In the genomic region with DNA sequence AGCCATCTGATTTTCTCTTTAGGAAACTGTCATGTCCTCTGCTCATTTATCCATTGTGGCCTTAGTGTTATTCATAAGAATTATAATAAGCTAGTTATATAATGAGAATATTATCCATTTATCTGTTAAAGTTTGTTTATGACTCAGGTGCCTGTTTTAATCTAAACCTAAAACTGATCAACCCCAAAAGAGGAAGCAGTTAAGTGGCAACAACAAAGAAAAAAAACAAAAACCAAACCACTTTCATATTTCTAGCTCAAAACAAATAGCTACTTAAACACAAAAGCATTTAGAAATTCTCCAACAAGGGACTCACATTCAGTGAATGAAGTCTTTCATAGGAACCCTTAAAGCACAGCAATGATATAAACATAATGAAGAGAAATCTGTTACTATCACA, we compare ENCODE assay signal across 29 cellular contexts.
"Had no signal": no experiment of that assay in that cellular context is flagged by ENCODE, and none has a peak within 500 bp of the region (broad histone marks: within the 10 kb centered on the region; RNA-seq: fewer than 3 reads in every experiment).

No MANE protein-coding gene starts in this region.

- H3K36me3 Mint-ChIP-seq: naive B cell; natural killer cell treated with Interleukin-12 subunit alpha and Interleukin-12 subunit beta and Interleukin-15 and Interleukin-18, amount 100 ng/mL, for 72 hours; neural progenitor cell had no signal

- H3K4me3 ChIP-seq: dorsolateral prefrontal cortex, gastroesophageal sphincter, heart right ventricle, lower lobe of right lung, mucosa of descending colon, neural progenitor cell, right lobe of liver, suprapubic skin, transverse colon, upper lobe of right lung, uterus had no signal

- H3K4me2 ChIP-seq: neural progenitor cell had no signal

- H3K79me2 ChIP-seq: parathyroid adenoma had no signal

- H3K27ac ChIP-seq: gastroesophageal sphincter, heart right ventricle, lower lobe of right lung, neural progenitor cell, parathyroid adenoma, right lobe of liver, suprapubic skin, transverse colon, upper lobe of right lung, uterus had no signal

- H3K27ac Mint-ChIP-seq: naive B cell; natural killer cell treated with Interleukin-12 subunit alpha and Interleukin-12 subunit beta and Interleukin-15 and Interleukin-18, amount 100 ng/mL, for 72 hours; neural progenitor cell; progenitor cell of endocrine pancreas; stimulated activated naive CD8-positive, alpha-beta T cell treated with anti-CD3 and anti-CD28 coated beads, Interleukin-15, amount 100 ng/mL, for 72 hours had no signal

- H3K27me3 ChIP-seq: dorsolateral prefrontal cortex, gastroesophageal sphincter, heart right ventricle, neural progenitor cell, right lobe of liver, suprapubic skin, transverse colon, upper lobe of right lung, uterus had no signal

- H3K4me1 ChIP-seq: gastroesophageal sphincter, lower lobe of right lung, neural progenitor cell, transverse colon, upper lobe of right lung, uterus had no signal

- ATAC-seq: gastroesophageal sphincter; heart right ventricle; lower lobe of right lung; mucosa of descending colon; natural killer cell treated with Interleukin-12 subunit alpha and Interleukin-12 subunit beta and Interleukin-15 and Interleukin-18, amount 100 ng/mL, for 72 hours; stimulated activated naive CD8-positive, alpha-beta T cell treated with anti-CD3 and anti-CD28 coated beads, Interleukin-15, amount 100 ng/mL, for 72 hours; upper lobe of right lung had no signal

- H3K4me1 Mint-ChIP-seq: naive B cell; neural progenitor cell; stimulated activated naive CD8-positive, alpha-beta T cell treated with anti-CD3 and anti-CD28 coated beads, Interleukin-15, amount 100 ng/mL, for 72 hours had no signal

- H3K36me3 ChIP-seq: gastroesophageal sphincter, heart right ventricle, lower lobe of right lung, neural progenitor cell, right lobe of liver, suprapubic skin, transverse colon, upper lobe of right lung, uterus had no signal

- H3K4me3 Mint-ChIP-seq: naive B cell; natural killer cell treated with Interleukin-12 subunit alpha and Interleukin-12 subunit beta and Interleukin-15 and Interleukin-18, amount 100 ng/mL, for 72 hours; neural progenitor cell; stimulated activated naive CD8-positive, alpha-beta T cell treated with anti-CD3 and anti-CD28 coated beads, Interleukin-15, amount 100 ng/mL, for 72 hours had no signal

- H3K9ac ChIP-seq: neural progenitor cell, parathyroid adenoma had no signal

- H3K9me3 ChIP-seq: gastroesophageal sphincter, heart right ventricle, lower lobe of right lung, mucosa of descending colon, right lobe of liver, suprapubic skin, transverse colon, upper lobe of right lung, uterus had no signal

- DNase-seq: dorsolateral prefrontal cortex; effector CD4-positive, alpha-beta T cell; foreskin fibroblast; glutamatergic neuron; heart right ventricle; hippocampal formation; islet precursor cell; kidney glomerular epithelial cell; left ventricle myocardium superior; lower lobe of right lung; mucosa of descending colon; naive B cell; right lobe of liver; small intestine; stimulated activated CD4-positive, alpha-beta T cell treated with anti-CD3 and anti-CD28 coated beads, Interleukin-12 subunit alpha, Interleukin-12 subunit beta, amount 100 ng/mL, for 4 hours; stimulated activated CD4-positive, alpha-beta T cell treated with anti-CD3 and anti-CD28 coated beads, Interleukin-1b, Interleukin-23, amount 100 ng/mL, for 48 hours; stimulated activated CD4-positive, alpha-beta T cell treated with anti-CD3 and anti-CD28 coated beads, Interleukin-4, amount 100 ng/mL, for 1 hour; stimulated activated CD8-positive, alpha-beta memory T cell treated with anti-CD3 and anti-CD28 coated beads, Interleukin-4, amount 100 ng/mL, for 48 hours; stimulated activated naive CD4-positive, alpha-beta T cell; stimulated activated naive CD8-positive, alpha-beta T cell treated with anti-CD3 and anti-CD28 coated beads, Interleukin-15, amount 100 ng/mL, for 72 hours; transverse colon; upper lobe of right lung; uterus had no signal

- H3K9me3 Mint-ChIP-seq: naive B cell; natural killer cell treated with Interleukin-12 subunit alpha and Interleukin-12 subunit beta and Interleukin-15 and Interleukin-18, amount 100 ng/mL, for 72 hours; neural progenitor cell; stimulated activated naive CD8-positive, alpha-beta T cell treated with anti-CD3 and anti-CD28 coated beads, Interleukin-15, amount 100 ng/mL, for 72 hours had no signal

- H2AFZ ChIP-seq: neural progenitor cell, parathyroid adenoma had no signal
